Comparison of ENCODE assay signal across 20 cellular contexts in genomic region chrX:152912121-152912520, GRCh38. TPM values are rescaled to one million over a fixed set of nuclear protein-coding genes. Genes with fewer than 3 reads are reported as not detected.
DNase-seq lines count a peak whose midpoint lies in the region; ATAC-seq, FAIRE-seq and TF ChIP-seq lines count a peak whose summit lies in the region.
"Had no signal": no experiment of that assay in that cellular context is flagged by ENCODE, and none has a peak within 500 bp of the region (broad histone marks: within the 10 kb centered on the region; RNA-seq: fewer than 3 reads in every experiment).

No MANE protein-coding gene starts in this region.

- H3K9ac ChIP-seq in Loucy (ENCODE audit: low read depth, low read length, poor library complexity, severe bottlenecking) (no peak overlapping the region), astrocyte (ENCODE audit: low read length) (no peak overlapping the region), smooth muscle cell (ENCODE audit: low read depth) (no peak overlapping the region)

- CTCF ChIA-PET in activated CD8-positive, alpha-beta T cell treated with anti-CD3 and anti-CD28 coated beads for 36 hours (lab: Charles Lee), result no interaction called here
- CTCF ChIA-PET in activated CD8-positive, alpha-beta T cell treated with anti-CD3 and anti-CD28 coated beads, Interleukin-2, amount 10 ng/mL, durations not matched to agents 7 days and 5 days (lab: Charles Lee), result interaction anchor here (2.0 kb wide), 1 partner anchor 14 kb away, joined by 7 read pairs; no protein-coding TSS in a partner anchor

- H3K9me3 ChIP-seq in Loucy (ENCODE audit: insufficient read depth, low read depth, low read length), result no peaks in the 10 kb centered on the region
- no peaks in the 10 kb centered on the region for H3K9me3 ChIP-seq in astrocyte (ENCODE audit: insufficient read depth, low read depth, low read length)
- no peaks in the 10 kb centered on the region for H3K9me3 ChIP-seq in smooth muscle cell (replicated peaks; ENCODE audit: low read depth)
- H3K9me3 ChIP-seq: heart right ventricle, left lung, vagina had no signal

- peaks cover under 1% of the 10 kb centered on the region for H3K27me3 Mint-ChIP-seq in activated CD8-positive, alpha-beta T cell treated with anti-CD3 and anti-CD28 coated beads for 36 hours
- no peaks in the 10 kb centered on the region for H3K27me3 Mint-ChIP-seq in activated CD8-positive, alpha-beta T cell treated with anti-CD3 and anti-CD28 coated beads, Interleukin-2, amount 10 ng/mL, durations not matched to agents 7 days and 5 days (ENCODE audit: low read depth)
- H3K27me3 Mint-ChIP-seq in astrocyte (ENCODE audit: low read depth, unreplicated experiment), result no peaks in the 10 kb centered on the region

- H3K9me3 Mint-ChIP-seq in activated CD8-positive, alpha-beta T cell treated with anti-CD3 and anti-CD28 coated beads for 36 hours, result no peaks in the 10 kb centered on the region
- no peaks in the 10 kb centered on the region for H3K9me3 Mint-ChIP-seq in activated CD8-positive, alpha-beta T cell treated with anti-CD3 and anti-CD28 coated beads, Interleukin-2, amount 10 ng/mL, durations not matched to agents 7 days and 5 days (ENCODE audit: insufficient read depth)
- H3K9me3 Mint-ChIP-seq in astrocyte (ENCODE audit: unreplicated experiment), result no peaks in the 10 kb centered on the region

- H3K79me2 ChIP-seq in Loucy (ENCODE audit: insufficient read depth, low read length) (no peaks in the 10 kb centered on the region), astrocyte (ENCODE audit: insufficient read depth, low read length) (no peaks in the 10 kb centered on the region), smooth muscle cell (ENCODE audit: low read depth) (no peaks in the 10 kb centered on the region)

- peak; percentile 22 for DNase-seq in activated CD8-positive, alpha-beta T cell treated with anti-CD3 and anti-CD28 coated beads for 36 hours
- no peak for DNase-seq in activated CD8-positive, alpha-beta T cell treated with anti-CD3 and anti-CD28 coated beads, Interleukin-2, amount 10 ng/mL, durations not matched to agents 7 days and 5 days
- DNase-seq in astrocyte (ENCODE audit: low read depth) (no peak), smooth muscle cell (lab: John Stamatoyannopoulos, UW; ENCODE audit: unreplicated experiment) (no peak), hypothalamus (lab: John Stamatoyannopoulos, UW) (no peak)
- DNase-seq: AML-193; DMS79; heart right ventricle; IMR-90; left lung; naive B cell; NCI-H2081 treated with DMSO at 0.1 percent for 48 hours; stimulated activated CD4-positive, alpha-beta T cell treated with anti-CD3 and anti-CD28 coated beads, Interleukin-2, amount 100 ng/mL, for 24 hours had no signal

- no peaks in the 10 kb centered on the region for H3K36me3 ChIP-seq in Loucy (ENCODE audit: insufficient read depth, low read length)
- no peaks in the 10 kb centered on the region for H3K36me3 ChIP-seq in astrocyte (ENCODE audit: insufficient read depth, low read length)
- no peaks in the 10 kb centered on the region for H3K36me3 ChIP-seq in smooth muscle cell (ENCODE audit: low read depth)
- H3K36me3 ChIP-seq: heart right ventricle, left lung, vagina had no signal

- no peak overlapping the region for H3K4me2 ChIP-seq in Loucy (ENCODE audit: low read depth, low read length, poor library complexity, severe bottlenecking)
- H3K4me2 ChIP-seq in astrocyte (ENCODE audit: low read length), result no peak overlapping the region
- no peak overlapping the region for H3K4me2 ChIP-seq in smooth muscle cell

- H3K27ac ChIP-seq in astrocyte (ENCODE audit: low read depth, low read length) (no peak overlapping the region), smooth muscle cell (ENCODE audit: low read depth) (no peak overlapping the region)
- H3K27ac ChIP-seq: heart right ventricle, left lung had no signal

- intact Hi-C loops in activated CD8-positive, alpha-beta T cell treated with anti-CD3 and anti-CD28 coated beads for 36 hours (cut with micrococcal nuclease), result no loop called here

- POLR2A ChIA-PET in activated CD8-positive, alpha-beta T cell treated with anti-CD3 and anti-CD28 coated beads for 36 hours (lab: Charles Lee), result no interaction called here
- POLR2A ChIA-PET in activated CD8-positive, alpha-beta T cell treated with anti-CD3 and anti-CD28 coated beads, Interleukin-2, amount 10 ng/mL, durations not matched to agents 7 days and 5 days (lab: Charles Lee), result no interaction called here

- FAIRE-seq in astrocyte (lab: Jason Lieb, UNC), result peak; percentile 17
- FAIRE-seq: endometrium, GM18507 had no signal

- 64% methylated on average over 4 of the region's 4 CpGs for WGBS in smooth muscle cell (ENCODE audit: low lambda C conversion rate)

- no peaks in the 10 kb centered on the region for H3K4me1 ChIP-seq in Loucy (ENCODE audit: insufficient read depth, low read length, poor library complexity, severe bottlenecking)
- peaks cover 15% of the 10 kb centered on the region for H3K4me1 ChIP-seq in astrocyte (ENCODE audit: insufficient read depth, low read length)
- no peaks in the 10 kb centered on the region for H3K4me1 ChIP-seq in smooth muscle cell (ENCODE audit: low read depth)
- H3K4me1 ChIP-seq: heart right ventricle, left lung, vagina had no signal

- no peaks in the 10 kb centered on the region for H3K9me2 ChIP-seq in Loucy (replicated peaks; ENCODE audit: low read depth, low read length)

- H3K36me3 Mint-ChIP-seq in activated CD8-positive, alpha-beta T cell treated with anti-CD3 and anti-CD28 coated beads for 36 hours (ENCODE audit: low read depth), result no peaks in the 10 kb centered on the region
- no peaks in the 10 kb centered on the region for H3K36me3 Mint-ChIP-seq in activated CD8-positive, alpha-beta T cell treated with anti-CD3 and anti-CD28 coated beads, Interleukin-2, amount 10 ng/mL, durations not matched to agents 7 days and 5 days (ENCODE audit: low read depth)
- H3K36me3 Mint-ChIP-seq in astrocyte (ENCODE audit: low read depth, unreplicated experiment), result no peaks in the 10 kb centered on the region
- H3K36me3 Mint-ChIP-seq: naive B cell had no signal

- H3F3A ChIP-seq in Loucy (ENCODE audit: low read depth), result no peaks in the 10 kb centered on the region
- no peaks in the 10 kb centered on the region for H3F3A ChIP-seq in smooth muscle cell (ENCODE audit: low read depth)

- H4K20me1 ChIP-seq in Loucy (ENCODE audit: insufficient read depth, low read length, poor library complexity, severe bottlenecking) (no peaks in the 10 kb centered on the region), astrocyte (ENCODE audit: insufficient read depth, low read length) (no peaks in the 10 kb centered on the region), smooth muscle cell (ENCODE audit: low read depth) (no peaks in the 10 kb centered on the region)

- H3K27me3 ChIP-seq in Loucy (ENCODE audit: insufficient read depth, low read length, poor library complexity, severe bottlenecking) (no peaks in the 10 kb centered on the region), astrocyte (ENCODE audit: insufficient read depth, low read length) (no peaks in the 10 kb centered on the region), smooth muscle cell (ENCODE audit: low read depth) (no peaks in the 10 kb centered on the region)
- H3K27me3 ChIP-seq: left lung, vagina had no signal

- H3K4me3 Mint-ChIP-seq in activated CD8-positive, alpha-beta T cell treated with anti-CD3 and anti-CD28 coated beads for 36 hours, result no peak overlapping the region
- no peak overlapping the region for H3K4me3 Mint-ChIP-seq in activated CD8-positive, alpha-beta T cell treated with anti-CD3 and anti-CD28 coated beads, Interleukin-2, amount 10 ng/mL, durations not matched to agents 7 days and 5 days
- no peak overlapping the region for H3K4me3 Mint-ChIP-seq in astrocyte (ENCODE audit: unreplicated experiment)
- H3K4me3 Mint-ChIP-seq: naive B cell had no signal

- no peak for ATAC-seq in activated CD8-positive, alpha-beta T cell treated with anti-CD3 and anti-CD28 coated beads for 36 hours
- no peak for ATAC-seq in activated CD8-positive, alpha-beta T cell treated with anti-CD3 and anti-CD28 coated beads, Interleukin-2, amount 10 ng/mL, durations not matched to agents 7 days and 5 days
- no peak for ATAC-seq in GM18517 (IDR thresholded peaks at IDR 0.05; ENCODE audit: unreplicated experiment)
- no peak for ATAC-seq in GM18511 (IDR thresholded peaks at IDR 0.05; ENCODE audit: unreplicated experiment)
- ATAC-seq: heart right ventricle, left lung, Panc1 had no signal

- H3K27ac Mint-ChIP-seq in activated CD8-positive, alpha-beta T cell treated with anti-CD3 and anti-CD28 coated beads for 36 hours, result no peak overlapping the region
- H3K27ac Mint-ChIP-seq in activated CD8-positive, alpha-beta T cell treated with anti-CD3 and anti-CD28 coated beads, Interleukin-2, amount 10 ng/mL, durations not matched to agents 7 days and 5 days, result no peak overlapping the region
- H3K27ac Mint-ChIP-seq in astrocyte (ENCODE audit: unreplicated experiment), result peak overlapping the region; percentile 12
- H3K27ac Mint-ChIP-seq: naive B cell had no signal

- H3K4me3 ChIP-seq in Loucy (ENCODE audit: low read length, poor library complexity, severe bottlenecking) (no peak overlapping the region), astrocyte (ENCODE audit: insufficient read depth, low read depth, low read length) (no peak overlapping the region), smooth muscle cell (no peak overlapping the region)
- H3K4me3 ChIP-seq: heart right ventricle, left lung, vagina had no signal

- H2AFZ ChIP-seq in Loucy (ENCODE audit: low read length) (no peak overlapping the region), astrocyte (ENCODE audit: low read depth, low read length) (no peak overlapping the region), smooth muscle cell (ENCODE audit: low read depth) (no peak overlapping the region)

- no peaks in the 10 kb centered on the region for H3K4me1 Mint-ChIP-seq in activated CD8-positive, alpha-beta T cell treated with anti-CD3 and anti-CD28 coated beads for 36 hours (ENCODE audit: low read depth)
- no peaks in the 10 kb centered on the region for H3K4me1 Mint-ChIP-seq in activated CD8-positive, alpha-beta T cell treated with anti-CD3 and anti-CD28 coated beads, Interleukin-2, amount 10 ng/mL, durations not matched to agents 7 days and 5 days (ENCODE audit: low read depth)
- peaks cover 4% of the 10 kb centered on the region for H3K4me1 Mint-ChIP-seq in astrocyte (ENCODE audit: low read depth, unreplicated experiment)

- no peak for TF ChIP-seq CTCF in activated CD8-positive, alpha-beta T cell treated with anti-CD3 and anti-CD28 coated beads for 36 hours (IDR thresholded peaks at IDR 0.05)
- TF ChIP-seq CTCF in Loucy (conservative IDR thresholded peaks at IDR 0.05; ENCODE audit: low read length) (peak; percentile 32), astrocyte (IDR thresholded peaks at IDR 0.05; ENCODE audit: insufficient read depth, low read depth, low read length) (no peak), smooth muscle cell (IDR thresholded peaks at IDR 0.05; ENCODE audit: borderline replicate concordance, insufficient read depth, poor library complexity, severe bottlenecking) (peak; percentile 6)

RNA-seq across cellular contexts. Expression of gene ZNF185, which starts 14.3 kb away (rescaled TPM):
- 1 to 10 TPM; 1.6 to 1.7 TPM for total RNA-seq in activated CD8-positive, alpha-beta T cell treated with anti-CD3 and anti-CD28 coated beads for 36 hours
- under 1 TPM; 0.84 to 0.97 TPM for total RNA-seq in activated CD8-positive, alpha-beta T cell treated with anti-CD3 and anti-CD28 coated beads, Interleukin-2, amount 10 ng/mL, durations not matched to agents 7 days and 5 days
- total RNA-seq in astrocyte, result 7.8 and 16.2 TPM in 2 replicates
- 11.8 and 12.3 TPM in 2 replicates for total RNA-seq in smooth muscle cell
- polyA plus RNA-seq in smooth muscle cell, result 7.2 and 17.5 TPM in 2 replicates

Comparison
In these comparisons a context has a peak if more than half of its experiments do, and no peak if none do; other contexts are left out.
1. CTCF ChIP-seq: peak in Loucy (single experiment) and smooth muscle cell (single experiment); none in activated CD8-positive, alpha-beta T cell treated with anti-CD3 and anti-CD28 coated beads for 36 hours (single experiment) and astrocyte (single experiment).